10 cellular contexts compared by ENCODE assay signal in genomic region chr11:43802509-43802908, GRCh38.
A peak's percentile ranks its signal among the peaks of the same experiment; 100 is the strongest.
DNase-seq lines count a peak whose midpoint lies in the region; ATAC-seq and TF ChIP-seq lines count a peak whose summit lies in the region.
"Had no signal": no experiment of that assay in that cellular context is flagged by ENCODE, and none has a peak within 500 bp of the region (broad histone marks: within the 10 kb centered on the region; RNA-seq: fewer than 3 reads in every experiment).

No MANE protein-coding gene starts in this region.

- H3K36me3 ChIP-seq in H7 (replicated peaks; ENCODE audit: control insufficient read depth, insufficient read depth, low read length): peaks cover 4% of the 10 kb centered on the region; the same call in 1 of the 2 replicates
- no peaks in the 10 kb centered on the region for H3K36me3 ChIP-seq in gastrocnemius medialis

- H3K27me3 ChIP-seq in H7 (ENCODE audit: control insufficient read depth, insufficient read depth, low read length) (no peaks in the 10 kb centered on the region), gastrocnemius medialis (no peaks in the 10 kb centered on the region)

- no peak for ATAC-seq in gastrocnemius medialis
- no peak for ATAC-seq in HG02759 (IDR thresholded peaks at IDR 0.05; ENCODE audit: unreplicated experiment)

- intact Hi-C loops in gastrocnemius medialis (cut with DNase I; ENCODE audit: low total_unique reads): no loop called here

- H3K4me3 ChIP-seq in H7 (ENCODE audit: insufficient read depth, low read depth, low read length) (no peak overlapping the region), fibroblast of the aortic adventitia (ENCODE audit: low read depth, low read length) (no peak overlapping the region), gastrocnemius medialis (no peak overlapping the region)

- H3K27ac ChIP-seq in gastrocnemius medialis: no peak overlapping the region
- H3K27ac ChIP-seq: epithelial cell of prostate had no signal

- DNase-seq in AG08396 (ENCODE audit: low spot score): peak; percentile 6
- peak; percentile 5 for DNase-seq in H7
- DNase-seq in RPMI7951 (ENCODE audit: low read depth): peak; percentile 13
- peak; percentile 9 for DNase-seq in fibroblast of the aortic adventitia (ENCODE audit: low read depth)
- DNase-seq in gastrocnemius medialis: no peak
- DNase-seq in pons (ENCODE audit: low spot score): no peak
- no peak for DNase-seq in G401 (ENCODE audit: low spot score)
- DNase-seq: activated CD4-positive, alpha-beta T cell treated with anti-CD3 and anti-CD28 coated beads for 1 hour had no signal

- peak; percentile 54 for TF ChIP-seq CTCF in fibroblast of the aortic adventitia (IDR thresholded peaks at IDR 0.05; ENCODE audit: insufficient read depth, low read length)
- no peak for TF ChIP-seq CTCF in gastrocnemius medialis (IDR thresholded peaks at IDR 0.05 in 4 of 5, conservative IDR thresholded peaks at IDR 0.05 in 1 of 5)

- in situ Hi-C loops in gastrocnemius medialis (cut with MboI; ENCODE audit: low sequenced_read_pairs in 4 of 4): no loop called here
- in situ Hi-C loops in G401 (cut with HindIII; ENCODE audit: low sequenced_read_pairs): no loop called here

- no peaks in the 10 kb centered on the region for H3K4me1 ChIP-seq in gastrocnemius medialis

- no peak for TF ChIP-seq POLR2A in gastrocnemius medialis (IDR thresholded peaks at IDR 0.05)

- H3K9me3 ChIP-seq in gastrocnemius medialis: no peaks in the 10 kb centered on the region

Comparison
In these comparisons a context has a peak if more than half of its experiments do, and no peak if none do; other contexts are left out.
1. DNase-seq: peak in AG08396 (single experiment), H7 (single experiment), RPMI7951 (single experiment) and fibroblast of the aortic adventitia (single experiment); none in gastrocnemius medialis (0 of 2), pons (single experiment) and G401 (single experiment).